ENCODE assay signal across 8 cellular contexts in the genomic region with DNA sequence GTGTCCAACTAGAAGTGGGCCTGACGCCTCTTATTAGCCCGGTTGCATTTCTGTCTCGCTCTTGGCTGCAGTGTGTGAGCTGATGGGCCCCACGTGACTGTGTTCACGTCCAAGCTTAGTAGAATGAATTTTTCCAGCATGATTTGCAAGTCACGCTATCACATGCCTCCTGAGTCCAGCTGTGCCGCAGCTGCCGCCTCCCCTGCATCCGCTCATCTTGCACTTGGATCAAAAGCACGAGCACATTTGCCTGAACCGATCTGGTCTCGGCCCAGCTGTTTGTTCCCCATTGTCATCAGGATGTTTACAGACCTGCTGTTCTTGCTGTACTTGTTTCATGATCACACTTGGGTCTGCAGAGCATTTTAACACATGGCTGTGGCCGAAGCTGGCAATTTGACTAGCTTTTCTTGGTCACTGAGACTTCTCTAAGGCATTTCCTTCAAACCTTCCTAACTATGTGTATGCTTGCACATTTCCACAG.
DNase-seq lines count a peak whose midpoint lies in the region; ATAC-seq and TF ChIP-seq lines count a peak whose summit lies in the region.

No MANE protein-coding gene starts in this region.

- peaks cover 0 to 43% of the 10 kb centered on the region in 2 donors for H3K4me1 ChIP-seq in right atrium auricular region
- H3K4me1 ChIP-seq in sigmoid colon: peaks cover 0 to 11% (median 0%) of the 10 kb centered on the region in 4 donors

- WGBS in sigmoid colon, 2 donors: 67 to 72% methylated on average over 13 of the region's 13 CpGs

- ATAC-seq in HG03139 (IDR thresholded peaks at IDR 0.05; ENCODE audit: unreplicated experiment) (no peak), HG03342 (IDR thresholded peaks at IDR 0.05; ENCODE audit: unreplicated experiment) (no peak)

- TF ChIP-seq CTCF in right atrium auricular region (IDR thresholded peaks at IDR 0.05) (no peak), sigmoid colon (IDR thresholded peaks at IDR 0.05) (no peak)

- TF ChIP-seq POLR2A in sigmoid colon (IDR thresholded peaks at IDR 0.05): no peak

- no peak overlapping the region for H3K4me3 ChIP-seq in right atrium auricular region
- no peak overlapping the region for H3K4me3 ChIP-seq in sigmoid colon

- peak in 2 of 4 donors; percentile 17 to 31 for TF ChIP-seq EP300 in sigmoid colon (IDR thresholded peaks at IDR 0.05)

- intact Hi-C loops in sigmoid colon (cut with DNase I): no loop called here

- H3K27me3 ChIP-seq in right atrium auricular region (no peaks in the 10 kb centered on the region), sigmoid colon (no peaks in the 10 kb centered on the region)

- no peaks in the 10 kb centered on the region for H3K9me3 ChIP-seq in right atrium auricular region
- no peaks in the 10 kb centered on the region for H3K9me3 ChIP-seq in sigmoid colon

- peak; percentile 93 for DNase-seq in GM04503 (ENCODE audit: low read depth)
- peak; percentile 97 for DNase-seq in right atrium auricular region (ENCODE audit: low spot score)
- peak; percentile 96 for DNase-seq in sigmoid colon
- no peak for DNase-seq in cerebellum (ENCODE audit: low spot score)
- no peak for DNase-seq in NCI-H1436 treated with DMSO at 0.1 percent for 48 hours (lab: John Stamatoyannopoulos, UW)

- peak overlapping the region; percentile 51 for H3K27ac ChIP-seq in angular gyrus (ENCODE audit: low read depth, low read length)
- H3K27ac ChIP-seq in right atrium auricular region: peak overlapping the region; percentile 75 to 89
- H3K27ac ChIP-seq in sigmoid colon: peak overlapping the region; percentile 21 to 69 (median 52)

- H3K36me3 ChIP-seq in right atrium auricular region (no peaks in the 10 kb centered on the region), sigmoid colon (no peaks in the 10 kb centered on the region)

Comparison
In these comparisons a context has a peak if more than half of its experiments do, and no peak if none do; other contexts are left out.
1. DNase-seq: peak in GM04503 (single experiment), right atrium auricular region (single experiment) and sigmoid colon (single experiment); none in cerebellum (single experiment) and NCI-H1436 treated with DMSO at 0.1 percent for 48 hours (single experiment).
2. Peak in every context shown above with its lines, with median percentiles within 50 percentile points of each other: H3K27ac ChIP-seq.